In genomic region chr22:46244771-46245170, GRCh38 we compare ENCODE assay signal across 27 cellular contexts. TPM values are rescaled to one million over a fixed set of nuclear protein-coding genes. Genes with fewer than 3 reads are reported as not detected.
DNase-seq lines count a peak whose midpoint lies in the region; ATAC-seq, FAIRE-seq and TF ChIP-seq lines count a peak whose summit lies in the region.
"Had no signal": no experiment of that assay in that cellular context is flagged by ENCODE, and none has a peak within 500 bp of the region (broad histone marks: within the 10 kb centered on the region; RNA-seq: fewer than 3 reads in every experiment).

No MANE protein-coding gene starts in this region.

- H2AFZ ChIP-seq in Loucy (ENCODE audit: low read length): no peak overlapping the region

- intact Hi-C loops in heart right ventricle (cut with DNase I) (loop anchor here in 5 of 10 donors (5.0 to 10.0 kb wide), 5 partner anchors 53 to 250 kb away; partner anchors contain the start of genes PPARA (in 2 of the 5) and GTSE1 (in 1 of the 5)), Right ventricle myocardium inferior (cut with DNase I) (loop anchor here (5.0 to 10.0 kb wide), 2 partner anchors 47 to 90 kb away; partner anchors contain the start of gene PPARA), prostate gland (cut with DNase I) (no loop called here), kidney (cut with DNase I) (no loop called here)

- H3K79me2 ChIP-seq in Loucy (ENCODE audit: insufficient read depth, low read length): peaks cover 62% of the 10 kb centered on the region; the same call in 1 of the 2 replicates

- peaks cover 15 to 85% (median 60%) of the 10 kb centered on the region in 9 donors for H3K4me1 ChIP-seq in heart right ventricle
- peaks cover 81% of the 10 kb centered on the region for H3K4me1 ChIP-seq in Loucy (ENCODE audit: insufficient read depth, low read length, poor library complexity, severe bottlenecking)
- H3K4me1 ChIP-seq in stomach smooth muscle (ENCODE audit: control insufficient read depth, insufficient read depth, low read length): peaks cover 31% of the 10 kb centered on the region
- no peaks in the 10 kb centered on the region for H3K4me1 ChIP-seq in prostate gland (replicated peaks)
- peaks cover 0 to 10% of the 10 kb centered on the region in 2 donors for H3K4me1 ChIP-seq in kidney (ENCODE audit: control insufficient read depth in 1 of 2, insufficient read depth in 1 of 2, low read depth in 1 of 2, low read length in 2 of 2)

- no peaks in the 10 kb centered on the region for H3K9me2 ChIP-seq in Loucy (replicated peaks; ENCODE audit: low read depth, low read length)
- H3K9me2 ChIP-seq: SK-N-SH had no signal

- ATAC-seq in heart right ventricle (peak in 2 of 8 donors; percentile 3 to 11), Right ventricle myocardium inferior (no peak), left lobe of liver (peak; percentile 6), HG03354 (IDR thresholded peaks at IDR 0.05; ENCODE audit: poor library complexity, severe bottlenecking, unreplicated experiment) (no peak)
- ATAC-seq: Panc1 had no signal

- TF ChIP-seq CTCF in heart right ventricle (IDR thresholded peaks at IDR 0.05) (no peak), Loucy (conservative IDR thresholded peaks at IDR 0.05; ENCODE audit: low read length) (no peak), prostate gland (IDR thresholded peaks at IDR 0.05) (no peak), kidney (IDR thresholded peaks at IDR 0.05; ENCODE audit: borderline replicate concordance, extremely low read depth, insufficient read depth) (no peak)

- H3K36me3 ChIP-seq in heart right ventricle: peaks cover 0 to 41% (median 0%) of the 10 kb centered on the region in 9 donors
- no peaks in the 10 kb centered on the region for H3K36me3 ChIP-seq in Loucy (ENCODE audit: insufficient read depth, low read length)
- H3K36me3 ChIP-seq in stomach smooth muscle (ENCODE audit: control insufficient read depth in 2 of 2, insufficient read depth in 2 of 2, low read length in 2 of 2): peaks cover 9 to 11% of the 10 kb centered on the region in 2 donors
- H3K36me3 ChIP-seq in prostate gland: no peaks in the 10 kb centered on the region
- peaks cover 2 to 6% of the 10 kb centered on the region in 2 donors for H3K36me3 ChIP-seq in kidney (ENCODE audit: control insufficient read depth in 1 of 2, insufficient read depth in 2 of 2, low read length in 2 of 2)

- FAIRE-seq in kidney (lab: Jason Lieb, UNC): no peak
- FAIRE-seq: D721Med, GM18507, H1 had no signal

- H3K9ac ChIP-seq in Loucy (ENCODE audit: low read depth, low read length, poor library complexity, severe bottlenecking) (peak overlapping the region; percentile 5), stomach smooth muscle (ENCODE audit: low read length in 2 of 2) (no peak overlapping the region), kidney (ENCODE audit: low read length in 2 of 2) (no peak overlapping the region)
- H3K9ac ChIP-seq: KMS-11, SK-N-SH had no signal

- 73 to 84% methylated on average over 9 of the region's 9 CpGs for WGBS in heart right ventricle, 2 donors
- 89% methylated on average over 9 of the region's 9 CpGs for WGBS in prostate gland

- no peak for TF ChIP-seq POLR2A in prostate gland (IDR thresholded peaks at IDR 0.05)

- DNase-seq in heart right ventricle (no peak), Right ventricle myocardium inferior (ENCODE audit: missing footprints) (no peak), left lobe of liver (ENCODE audit: low spot score) (no peak), prostate gland (ENCODE audit: low spot score) (no peak), kidney (no peak)
- DNase-seq: 8988T; ACHN; CD4-positive, alpha-beta T cell; HCEC 1CT; NCI-H1048; NCI-H1694; NCI-H526 treated with DMSO at 0.1 percent for 48 hours; SK-N-SH had no signal

- peak overlapping the region; percentile 53 to 86 (median 82) for H3K27ac ChIP-seq in heart right ventricle
- H3K27ac ChIP-seq in stomach smooth muscle (ENCODE audit: low read length): peak overlapping the region; percentile 24
- no peak overlapping the region for H3K27ac ChIP-seq in prostate gland
- H3K27ac ChIP-seq in kidney (ENCODE audit: low read depth in 2 of 2, low read length in 2 of 2): no peak overlapping the region
- H3K27ac ChIP-seq: KMS-11 had no signal

- no peaks in the 10 kb centered on the region for H3K9me3 ChIP-seq in heart right ventricle
- H3K9me3 ChIP-seq in Loucy (ENCODE audit: insufficient read depth, low read depth, low read length): no peaks in the 10 kb centered on the region
- no peaks in the 10 kb centered on the region for H3K9me3 ChIP-seq in stomach smooth muscle (ENCODE audit: control insufficient read depth in 2 of 2, low read length in 2 of 2)
- no peaks in the 10 kb centered on the region for H3K9me3 ChIP-seq in prostate gland
- H3K9me3 ChIP-seq in kidney (ENCODE audit: control insufficient read depth in 1 of 2, low read length in 2 of 2): no peaks in the 10 kb centered on the region
- H3K9me3 ChIP-seq: SK-N-SH had no signal

- H3K4me2 ChIP-seq in Loucy (ENCODE audit: low read depth, low read length, poor library complexity, severe bottlenecking): no peak overlapping the region
- H3K4me2 ChIP-seq: KMS-11, SK-N-SH had no signal

- H3F3A ChIP-seq in Loucy (ENCODE audit: low read depth): peaks cover 16% of the 10 kb centered on the region

- H3K27me3 ChIP-seq in heart right ventricle: no peaks in the 10 kb centered on the region
- no peaks in the 10 kb centered on the region for H3K27me3 ChIP-seq in Loucy (ENCODE audit: insufficient read depth, low read length, poor library complexity, severe bottlenecking)
- no peaks in the 10 kb centered on the region for H3K27me3 ChIP-seq in stomach smooth muscle (ENCODE audit: control insufficient read depth in 1 of 2, insufficient read depth in 2 of 2, low read length in 2 of 2)
- H3K27me3 ChIP-seq in prostate gland (replicated peaks; ENCODE audit: insufficient read depth): no peaks in the 10 kb centered on the region

- H4K20me1 ChIP-seq in Loucy (ENCODE audit: insufficient read depth, low read length, poor library complexity, severe bottlenecking): no peaks in the 10 kb centered on the region

- H3K4me3 ChIP-seq in heart right ventricle: peak overlapping the region in 1 of 10 donors; percentile 7
- no peak overlapping the region for H3K4me3 ChIP-seq in Loucy (ENCODE audit: low read length, poor library complexity, severe bottlenecking)
- no peak overlapping the region for H3K4me3 ChIP-seq in stomach smooth muscle (ENCODE audit: low read length in 2 of 2)
- H3K4me3 ChIP-seq in prostate gland: no peak overlapping the region
- H3K4me3 ChIP-seq in kidney (ENCODE audit: low read length in 2 of 2): no peak overlapping the region

RNA-seq across cellular contexts. Expression of gene CDPF1, which starts 5.3 kb away (rescaled TPM):
- total RNA-seq in heart right ventricle (10 to 100 TPM in 1 of 10 donors, 1 to 10 TPM in 9; 6.3 to 10.4 (median 7.5) TPM), Right ventricle myocardium inferior (6.2 TPM), left lobe of liver (5.1 TPM), prostate gland (10 to 100 TPM; 16.2 to 20.6 TPM), kidney (10.2 TPM)
- polyA plus RNA-seq in heart right ventricle (10 to 100 TPM in 1 of 2 donors, 1 to 10 TPM in 1; 7.7 to 12.7 TPM), kidney (ENCODE audit: insufficient read depth, low read depth, low replicate concordance) (13.3 TPM)

RNA-seq across cellular contexts. Expression of gene PKDREJ, which starts 18.4 kb away (rescaled TPM):
- total RNA-seq in heart right ventricle (under 1 TPM in 9 of 10 donors, not detected in 1; 0.05 to 0.23 (median 0.13) TPM), Right ventricle myocardium inferior (0.08 TPM), left lobe of liver (0.05 TPM), prostate gland (under 1 TPM in 1 of 2 donors, not detected in 1; 0.68 TPM), kidney (0.06 TPM)
- polyA plus RNA-seq in heart right ventricle (under 1 TPM; 0.01 to 0.07 TPM), kidney (ENCODE audit: insufficient read depth, low read depth, low replicate concordance) (0.15 TPM)
- total RNA-seq: CD4-positive, alpha-beta T cell; Daoy; G401; NCI-H460; OCI-LY7 had no signal
- polyA plus RNA-seq: BJ, IgD-negative memory B cell, SK-N-SH had no signal

RNA-seq across cellular contexts. Expression of gene TTC38, which starts 23.0 kb away (rescaled TPM):
- total RNA-seq in heart right ventricle (10 to 100 TPM; 20.5 to 29.2 (median 26.1) TPM), Right ventricle myocardium inferior (23.8 TPM), left lobe of liver (189 TPM), prostate gland (100 to 1,000 TPM in 1 of 2 donors, 10 to 100 TPM in 1; 47.6 to 115 TPM), kidney (41.3 TPM)
- polyA plus RNA-seq in heart right ventricle (10 to 100 TPM; 22.2 to 27.2 TPM), kidney (ENCODE audit: insufficient read depth, low read depth, low replicate concordance) (100 TPM)

RNA-seq across cellular contexts. Expression of gene GTSE1, which starts 51.9 kb away (rescaled TPM):
- total RNA-seq in heart right ventricle (1 to 10 TPM in 2 of 10 donors, under 1 TPM in 8; 0.17 to 4.7 (median 0.37) TPM), Right ventricle myocardium inferior (0.92 TPM), left lobe of liver (0.63 TPM), prostate gland (1 to 10 TPM in 1 of 2 donors, under 1 TPM in 1; 0.46 to 4.8 TPM), kidney (0.94 TPM)
- polyA plus RNA-seq in heart right ventricle (under 1 TPM; 0.29 to 0.33 TPM), kidney (ENCODE audit: insufficient read depth, low read depth, low replicate concordance) (0.41 TPM)
- polyA plus RNA-seq: IgD-negative memory B cell had no signal

Comparison
In these comparisons a context has a peak if more than half of its experiments do, and no peak if none do; other contexts are left out.
1. H3K27ac ChIP-seq: peak in heart right ventricle (10 of 10) and stomach smooth muscle (single experiment); none in prostate gland (0 of 2) and kidney (0 of 2).